1 cellular context compared by ENCODE assay signal in the genomic region with DNA sequence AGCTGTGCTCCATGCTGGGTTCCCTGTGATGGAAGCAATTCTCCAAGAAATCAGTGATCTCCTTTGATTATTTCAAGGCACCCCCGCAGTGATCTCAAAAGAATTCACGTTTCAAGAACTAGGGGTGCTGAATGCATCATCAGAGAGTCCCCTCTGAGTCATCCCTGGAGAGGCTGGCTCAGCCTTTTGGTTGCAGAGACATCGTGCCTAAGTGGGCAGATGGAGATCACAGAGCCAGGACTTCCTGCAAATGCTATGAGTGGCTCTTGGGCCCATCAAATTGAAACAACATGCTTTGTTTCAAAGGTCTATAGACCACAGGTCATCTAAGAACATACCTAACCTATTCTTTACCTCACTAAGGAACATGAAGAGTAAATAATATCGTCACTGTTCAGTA.
TF ChIP-seq lines count a peak whose summit lies in the region.

No MANE protein-coding gene starts in this region.

TF ChIP-seq in GM23338, 12 proteins besides CTCF, POLR2A, EP300 and RAD21 (continued from another document):
- TF ChIP-seq, protein P1, sequence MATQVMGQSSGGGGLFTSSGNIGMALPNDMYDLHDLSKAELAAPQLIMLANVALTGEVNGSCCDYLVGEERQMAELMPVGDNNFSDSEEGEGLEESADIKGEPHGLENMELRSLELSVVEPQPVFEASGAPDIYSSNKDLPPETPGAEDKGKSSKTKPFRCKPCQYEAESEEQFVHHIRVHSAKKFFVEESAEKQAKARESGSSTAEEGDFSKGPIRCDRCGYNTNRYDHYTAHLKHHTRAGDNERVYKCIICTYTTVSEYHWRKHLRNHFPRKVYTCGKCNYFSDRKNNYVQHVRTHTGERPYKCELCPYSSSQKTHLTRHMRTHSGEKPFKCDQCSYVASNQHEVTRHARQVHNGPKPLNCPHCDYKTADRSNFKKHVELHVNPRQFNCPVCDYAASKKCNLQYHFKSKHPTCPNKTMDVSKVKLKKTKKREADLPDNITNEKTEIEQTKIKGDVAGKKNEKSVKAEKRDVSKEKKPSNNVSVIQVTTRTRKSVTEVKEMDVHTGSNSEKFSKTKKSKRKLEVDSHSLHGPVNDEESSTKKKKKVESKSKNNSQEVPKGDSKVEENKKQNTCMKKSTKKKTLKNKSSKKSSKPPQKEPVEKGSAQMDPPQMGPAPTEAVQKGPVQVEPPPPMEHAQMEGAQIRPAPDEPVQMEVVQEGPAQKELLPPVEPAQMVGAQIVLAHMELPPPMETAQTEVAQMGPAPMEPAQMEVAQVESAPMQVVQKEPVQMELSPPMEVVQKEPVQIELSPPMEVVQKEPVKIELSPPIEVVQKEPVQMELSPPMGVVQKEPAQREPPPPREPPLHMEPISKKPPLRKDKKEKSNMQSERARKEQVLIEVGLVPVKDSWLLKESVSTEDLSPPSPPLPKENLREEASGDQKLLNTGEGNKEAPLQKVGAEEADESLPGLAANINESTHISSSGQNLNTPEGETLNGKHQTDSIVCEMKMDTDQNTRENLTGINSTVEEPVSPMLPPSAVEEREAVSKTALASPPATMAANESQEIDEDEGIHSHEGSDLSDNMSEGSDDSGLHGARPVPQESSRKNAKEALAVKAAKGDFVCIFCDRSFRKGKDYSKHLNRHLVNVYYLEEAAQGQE (IDR thresholded peaks at IDR 0.05; ENCODE audit: unreplicated experiment), result no peak
- TF ChIP-seq CREB1 (CRISPR knock-in tag; IDR thresholded peaks at IDR 0.05; ENCODE audit: low read depth) (no peak), EZH2 (IDR thresholded peaks at IDR 0.05; ENCODE audit: low read depth, unreplicated experiment) (no peak), NANOG (IDR thresholded peaks at IDR 0.05; ENCODE audit: borderline replicate concordance) (no peak)
